Comparison of ENCODE assay signal across 16 cellular contexts in the genomic region with DNA sequence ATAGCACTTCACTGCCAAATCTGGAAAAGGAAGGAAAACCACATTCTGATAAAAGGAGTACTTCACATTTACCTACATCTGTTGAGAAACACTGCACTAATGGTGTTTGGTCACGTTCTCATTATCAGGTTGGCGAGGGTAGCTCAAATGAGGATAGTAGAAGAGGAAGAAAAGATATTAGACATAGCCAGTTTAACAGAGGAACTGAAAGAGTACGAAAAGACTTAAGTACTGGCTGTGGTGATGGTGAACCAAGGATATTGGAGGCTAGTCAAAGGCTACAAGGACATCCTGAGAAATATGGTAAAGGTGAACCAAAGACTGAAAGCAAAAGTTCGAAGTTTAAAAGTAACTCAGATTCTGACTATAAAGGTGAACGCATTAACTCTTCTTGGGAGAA. TPM values are rescaled to one million over a fixed set of nuclear protein-coding genes. Genes with fewer than 3 reads are reported as not detected.
DNase-seq lines count a peak whose midpoint lies in the region; ATAC-seq and TF ChIP-seq lines count a peak whose summit lies in the region.
"Had no signal": no experiment of that assay in that cellular context is flagged by ENCODE, and none has a peak within 500 bp of the region (broad histone marks: within the 10 kb centered on the region; RNA-seq: fewer than 3 reads in every experiment).

No MANE protein-coding gene starts in this region.

- POLR2A ChIA-PET in HEK293T (lab: Yijun Ruan, JAX): interaction anchor here (1.7 kb wide), 1 partner anchor 15 kb away, joined by 5 read pairs; no protein-coding TSS in a partner anchor

- no peak overlapping the region for H3K27ac ChIP-seq in ovary
- H3K27ac ChIP-seq: body of pancreas, epithelial cell of prostate, sigmoid colon, vagina had no signal

- no peak overlapping the region for H3K4me3 ChIP-seq in ovary
- H3K4me3 ChIP-seq: body of pancreas, sigmoid colon, vagina had no signal

- TF ChIP-seq EP300 in ovary (IDR thresholded peaks at IDR 0.05): no peak

- no peaks in the 10 kb centered on the region for H3K36me3 ChIP-seq in ovary

- 95 to 98% (median 97%) methylated on average over 5 of the region's 5 CpGs for WGBS in ovary, 3 donors

- CTCF ChIA-PET in HEK293T (lab: Yijun Ruan, JAX): no interaction called here

- no peaks in the 10 kb centered on the region for H3K27me3 ChIP-seq in ovary
- H3K27me3 ChIP-seq: body of pancreas, sigmoid colon, vagina had no signal

- no peaks in the 10 kb centered on the region for H3K9me3 ChIP-seq in ovary
- H3K9me3 ChIP-seq: body of pancreas, sigmoid colon, vagina had no signal

- no peaks in the 10 kb centered on the region for H3K4me1 ChIP-seq in ovary (ENCODE audit: insufficient read depth)
- H3K4me1 ChIP-seq: body of pancreas, sigmoid colon, vagina had no signal

- no peak for DNase-seq in activated effector memory CD4-positive, alpha-beta T cell treated with Interleukin-2 at 50 U/mL for 16 hours
- DNase-seq in NCI-H2081 treated with DMSO at 0.1 percent for 48 hours (lab: John Stamatoyannopoulos, UW) (no peak), HEK293T (ENCODE audit: extremely low spot score) (no peak), ovary (no peak)
- DNase-seq: body of pancreas, HFFc6, midbrain, NCI-H526 treated with DMSO at 0.1 percent for 48 hours, sigmoid colon had no signal

- no peak for TF ChIP-seq CTCF in ovary (IDR thresholded peaks at IDR 0.05)

- TF ChIP-seq POLR2A in ovary (IDR thresholded peaks at IDR 0.05): no peak

- ATAC-seq in GM18498 (IDR thresholded peaks at IDR 0.05; ENCODE audit: unreplicated experiment) (peak; percentile 75), GM19395 (IDR thresholded peaks at IDR 0.05; ENCODE audit: unreplicated experiment) (peak; percentile 85), HG02852 (IDR thresholded peaks at IDR 0.05; ENCODE audit: unreplicated experiment) (peak; percentile 72), HG03571 (IDR thresholded peaks at IDR 0.05; ENCODE audit: unreplicated experiment) (peak; percentile 53)
- ATAC-seq: body of pancreas had no signal

- intact Hi-C loops in ovary (cut with DNase I): no loop called here

TF ChIP-seq in HEK293T, 16 proteins besides CTCF, POLR2A, EP300 and RAD21:
- TF ChIP-seq FOXA1 (IDR thresholded peaks at IDR 0.05) (no peak), BHLHE40 (IDR thresholded peaks at IDR 0.05; ENCODE audit: borderline replicate concordance) (no peak), NFRKB (IDR thresholded peaks at IDR 0.05) (no peak), ZNF384 (IDR thresholded peaks at IDR 0.05) (no peak), SUZ12 (IDR thresholded peaks at IDR 0.05) (no peak), CTBP1 (IDR thresholded peaks at IDR 0.05; ENCODE audit: borderline replicate concordance) (no peak), FOXM1 (IDR thresholded peaks at IDR 0.05; ENCODE audit: borderline replicate concordance) (no peak), LEF1 (IDR thresholded peaks at IDR 0.05; ENCODE audit: borderline replicate concordance) (no peak), FOXK2 (IDR thresholded peaks at IDR 0.05) (no peak), PKNOX1 (IDR thresholded peaks at IDR 0.05) (no peak)

RNA-seq across cellular contexts. Expression of gene GJA10, which starts 32.0 kb away (rescaled TPM):
- total RNA-seq in ovary: not detected
- not detected for polyA plus RNA-seq in ovary
- total RNA-seq: body of pancreas; CD4-positive, CD25-positive, alpha-beta regulatory T cell; HFFc6; sigmoid colon; vagina had no signal
- polyA plus RNA-seq: CD4-positive, CD25-positive, alpha-beta regulatory T cell; sigmoid colon had no signal

RNA-seq across cellular contexts. Expression of gene CASP8AP2, which starts 32.6 kb away (rescaled TPM):
- total RNA-seq in ovary: 10 to 100 TPM in 6 of 7 donors, 1 to 10 TPM in 1; 9.0 to 18.1 (median 16.2) TPM
- polyA plus RNA-seq in ovary: 1 to 10 TPM; 5.2 to 7.7 TPM

RNA-seq across cellular contexts. Expression of gene MDN1, which starts 42.7 kb away (rescaled TPM):
- 10 to 100 TPM; 20.7 to 51.5 (median 35.9) TPM for total RNA-seq in ovary
- 10 to 100 TPM; 11.9 to 24.4 TPM for polyA plus RNA-seq in ovary
